ENCODE assay signal across 19 cellular contexts in the genomic region with DNA sequence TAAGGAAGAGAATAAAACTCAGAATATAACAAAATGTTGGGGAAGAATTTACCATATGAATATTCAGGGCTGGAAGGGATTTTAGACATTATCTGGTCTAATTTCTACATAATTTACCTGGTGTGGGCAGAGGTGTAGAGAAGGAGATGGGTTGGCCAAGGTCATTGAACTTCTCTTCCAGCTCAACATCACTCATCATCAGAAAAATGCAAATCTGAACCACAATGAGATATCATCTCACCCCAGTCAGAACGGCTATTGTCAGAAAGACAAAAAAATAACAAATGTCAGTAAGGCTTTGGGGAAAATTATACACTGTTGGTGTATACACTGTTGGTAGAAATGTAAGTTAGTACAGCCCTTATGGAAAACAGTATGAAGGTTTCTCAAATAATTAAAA.
"Had no signal": no experiment of that assay in that cellular context is flagged by ENCODE, and none has a peak within 500 bp of the region (broad histone marks: within the 10 kb centered on the region; RNA-seq: fewer than 3 reads in every experiment).

No MANE protein-coding gene starts in this region.

- FAIRE-seq: endometrium had no signal

- H3K27me3 ChIP-seq: heart left ventricle, sigmoid colon had no signal

- H3K4me3 Mint-ChIP-seq: activated CD4-positive, alpha-beta memory T cell treated with anti-CD3 and anti-CD28 coated beads, Interleukin-2, amount 10 ng/mL, durations not matched to agents 7 days and 5 days; activated T-helper 1 cell treated with anti-CD3 and anti-CD28 coated beads, Interleukin-12 subunit alpha, Interleukin-12 subunit beta, Interleukin-2, Interleukin-4 antibody, amounts not matched to agents 30 ng/mL and 10 ng/mL and 1 ng/mL, durations not matched to agents 14 hours and 24 hours and 36 hours; stimulated activated memory B cell treated with anti-CD40 and anti-IgM and Interleukin-4, amounts not matched to agents 10 μg/mL and 1 μg/mL and 100 μg/mL, for 72 hours had no signal

- H3K27ac ChIP-seq: gastroesophageal sphincter, heart left ventricle, left ventricle myocardium inferior, sigmoid colon had no signal

- ATAC-seq: esophagus mucosa; gastroesophageal sphincter; heart left ventricle; stimulated activated memory B cell treated with anti-CD40 and anti-IgM and Interleukin-4, amounts not matched to agents 10 μg/mL and 1 μg/mL and 100 μg/mL, for 72 hours had no signal

- H3K4me1 Mint-ChIP-seq: stimulated activated memory B cell treated with anti-CD40 and anti-IgM and Interleukin-4, amounts not matched to agents 10 μg/mL and 1 μg/mL and 100 μg/mL, for 72 hours had no signal

- H3K36me3 ChIP-seq: gastroesophageal sphincter, heart left ventricle, left ventricle myocardium inferior, sigmoid colon had no signal

- DNase-seq: activated CD4-positive, alpha-beta memory T cell treated with anti-CD3 and anti-CD28 coated beads, Interleukin-2, amount 10 ng/mL, durations not matched to agents 7 days and 5 days; activated CD4-positive, alpha-beta T cell treated with anti-CD3 and anti-CD28 coated beads for 1 hour; activated naive CD4-positive, alpha-beta T cell; aorta; cerebellar nuclear complex; cortex of kidney; heart left ventricle; left ventricle myocardium inferior; occipital lobe; posterior cingulate gyrus; sigmoid colon; stimulated activated CD4-positive, alpha-beta T cell treated with anti-CD3 and anti-CD28 coated beads, Interleukin-4, amount 100 ng/mL, for 24 hours; T-helper 1 cell; T1000 had no signal

- H3K9me3 ChIP-seq: gastroesophageal sphincter, heart left ventricle had no signal

- H3K4me1 ChIP-seq: gastroesophageal sphincter, heart left ventricle, left ventricle myocardium inferior, sigmoid colon had no signal

- H3K4me3 ChIP-seq: gastroesophageal sphincter, heart left ventricle, left ventricle myocardium inferior, sigmoid colon had no signal

- H3K36me3 Mint-ChIP-seq: stimulated activated memory B cell treated with anti-CD40 and anti-IgM and Interleukin-4, amounts not matched to agents 10 μg/mL and 1 μg/mL and 100 μg/mL, for 72 hours had no signal

- H3K27ac Mint-ChIP-seq: activated CD4-positive, alpha-beta memory T cell treated with anti-CD3 and anti-CD28 coated beads, Interleukin-2, amount 10 ng/mL, durations not matched to agents 7 days and 5 days; stimulated activated memory B cell treated with anti-CD40 and anti-IgM and Interleukin-4, amounts not matched to agents 10 μg/mL and 1 μg/mL and 100 μg/mL, for 72 hours had no signal

- H3K27me3 Mint-ChIP-seq: activated CD4-positive, alpha-beta memory T cell treated with anti-CD3 and anti-CD28 coated beads, Interleukin-2, amount 10 ng/mL, durations not matched to agents 7 days and 5 days; stimulated activated memory B cell treated with anti-CD40 and anti-IgM and Interleukin-4, amounts not matched to agents 10 μg/mL and 1 μg/mL and 100 μg/mL, for 72 hours had no signal
